Comparison of ENCODE assay signal across 24 cellular contexts in the genomic region with DNA sequence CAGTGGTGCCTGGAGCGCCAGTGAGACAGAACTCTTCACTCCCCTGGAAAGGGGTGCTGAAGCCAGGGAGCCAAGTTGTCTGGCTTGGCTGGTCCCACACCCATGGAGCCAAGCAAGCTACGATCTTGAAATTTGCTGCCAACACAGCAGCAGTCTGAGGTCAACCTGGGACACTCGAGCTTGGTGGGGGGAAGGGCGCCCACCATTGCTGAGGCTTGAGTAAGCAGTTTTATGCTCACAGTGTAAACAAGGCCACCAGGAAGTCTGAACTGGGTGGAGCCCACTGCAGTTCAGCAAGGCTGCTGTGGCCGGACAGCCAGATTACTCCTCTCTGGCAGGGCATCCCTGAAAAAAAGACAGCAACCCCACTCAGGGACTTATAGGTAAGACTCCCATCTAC.
"Had no signal": no experiment of that assay in that cellular context is flagged by ENCODE, and none has a peak within 500 bp of the region (broad histone marks: within the 10 kb centered on the region; RNA-seq: fewer than 3 reads in every experiment).

No MANE protein-coding gene starts in this region.

- H3K9me3 Mint-ChIP-seq: activated CD8-positive, alpha-beta T cell treated with anti-CD3 and anti-CD28 coated beads for 36 hours; activated naive CD8-positive, alpha-beta T cell treated with anti-CD3 and anti-CD28 coated beads, Interleukin-2, amount 10 ng/mL, durations not matched to agents 7 days and 5 days; activated T-helper 2 cell treated with anti-CD3 and anti-CD28 coated beads, Interferon-gamma antibody, Interleukin-2, Interleukin-4, amounts not matched to agents 10 μg/mL and 5 μg/mL and 100 μg/mL, durations not matched to agents 14 hours and 24 hours and 36 hours had no signal

- H3K4me3 ChIP-seq: adrenal gland, Peyer's patch had no signal

- H3K4me3 Mint-ChIP-seq: activated CD8-positive, alpha-beta T cell treated with anti-CD3 and anti-CD28 coated beads for 36 hours; activated naive CD8-positive, alpha-beta T cell treated with anti-CD3 and anti-CD28 coated beads, Interleukin-2, amount 10 ng/mL, durations not matched to agents 7 days and 5 days; activated T-cell treated with anti-CD3 and anti-CD28 coated beads, Interleukin-2, amount 50 U/mL, for 72 hours; T-helper 1 cell treated with Interleukin-12 subunit alpha and Interleukin-12 subunit beta and Interleukin-4 antibody, amounts not matched to agents 30 μg/mL and 1 μg/mL, for 36 hours had no signal

- H3K27me3 ChIP-seq: Peyer's patch had no signal

- H3K27ac Mint-ChIP-seq: activated CD8-positive, alpha-beta T cell treated with anti-CD3 and anti-CD28 coated beads for 36 hours; activated naive CD8-positive, alpha-beta T cell treated with anti-CD3 and anti-CD28 coated beads, Interleukin-2, amount 10 ng/mL, durations not matched to agents 7 days and 5 days; activated T-cell treated with anti-CD3 and anti-CD28 coated beads, Interleukin-2, amount 50 U/mL, for 72 hours; activated T-helper 2 cell treated with anti-CD3 and anti-CD28 coated beads, Interferon-gamma antibody, Interleukin-2, Interleukin-4, amounts not matched to agents 10 μg/mL and 5 μg/mL and 100 μg/mL, durations not matched to agents 14 hours and 24 hours and 36 hours; T-helper 1 cell treated with Interleukin-12 subunit alpha and Interleukin-12 subunit beta and Interleukin-4 antibody, amounts not matched to agents 30 μg/mL and 1 μg/mL, for 36 hours had no signal

- H3K27ac ChIP-seq: adrenal gland, Peyer's patch had no signal

- H3K36me3 Mint-ChIP-seq: activated naive CD8-positive, alpha-beta T cell treated with anti-CD3 and anti-CD28 coated beads, Interleukin-2, amount 10 ng/mL, durations not matched to agents 7 days and 5 days had no signal

- H3K4me1 Mint-ChIP-seq: activated naive CD8-positive, alpha-beta T cell treated with anti-CD3 and anti-CD28 coated beads, Interleukin-2, amount 10 ng/mL, durations not matched to agents 7 days and 5 days had no signal

- H3K9me3 ChIP-seq: adrenal gland, Peyer's patch had no signal

- H3K36me3 ChIP-seq: adrenal gland, Peyer's patch had no signal

- ATAC-seq: activated CD4-positive, CD25-positive, alpha-beta regulatory T cell treated with anti-CD3 and anti-CD28 coated beads, Interleukin-2, amount 50 U/mL, for 24 hours; activated CD8-positive, alpha-beta T cell treated with anti-CD3 and anti-CD28 coated beads for 36 hours; activated T-cell treated with anti-CD3 and anti-CD28 coated beads, Interleukin-2, amount 50 U/mL, for 72 hours had no signal

- DNase-seq: activated CD4-positive, alpha-beta T cell treated with anti-CD3 and anti-CD28 coated beads for 4 hours; activated CD8-positive, alpha-beta memory T cell treated with anti-CD3 and anti-CD28 coated beads, Interleukin-2, amount 50 U/mL, for 4 hours; activated CD8-positive, alpha-beta T cell treated with anti-CD3 and anti-CD28 coated beads for 36 hours; activated gamma-delta T cell treated with Interleukin-2 at 50 U/mL for 16 hours; activated naive CD4-positive, alpha-beta T cell treated with anti-CD3 and anti-CD28 coated beads, Interleukin-2, amount 50 U/mL, for 16 hours; activated naive CD8-positive, alpha-beta T cell treated with anti-CD3 and anti-CD28 coated beads, Interleukin-2, amount 10 ng/mL, durations not matched to agents 7 days and 5 days; activated T-cell treated with anti-CD3 and anti-CD28 coated beads, Interleukin-2, amount 50 U/mL, for 72 hours; adrenal gland; anterior cingulate cortex; cerebellar nuclear complex; NCI-H1092; NCI-H1417 treated with DMSO at 0.1 percent for 48 hours; NCI-H1694; NCI-H2029; NCI-H2107; NCI-H2171 treated with DMSO at 0.1 percent for 48 hours; NCI-H226; NCI-H526; NCI-H774; NK-92 treated with Interleukin-12 subunit alpha and Interleukin-12 subunit beta, amount 100 ng/mL, for 24 hours; Peyer's patch had no signal

- H3K27me3 Mint-ChIP-seq: activated CD8-positive, alpha-beta T cell treated with anti-CD3 and anti-CD28 coated beads for 36 hours; activated naive CD8-positive, alpha-beta T cell treated with anti-CD3 and anti-CD28 coated beads, Interleukin-2, amount 10 ng/mL, durations not matched to agents 7 days and 5 days had no signal

- H3K4me1 ChIP-seq: adrenal gland, Peyer's patch had no signal
